ENCODE assay signal across 17 cellular contexts in genomic region chr9:114418053-114418452, GRCh38.
"Had no signal": no experiment of that assay in that cellular context is flagged by ENCODE, and none has a peak within 500 bp of the region (broad histone marks: within the 10 kb centered on the region; RNA-seq: fewer than 3 reads in every experiment).

No MANE protein-coding gene starts in this region.

- DNase-seq: dermis blood vessel endothelial cell; esophagus squamous epithelium; kidney; left cardiac atrium; left ventricle myocardium inferior; naive thymus-derived CD4-positive, alpha-beta T cell; nephron progenitor cell; spleen; stimulated activated CD4-positive, alpha-beta T cell treated with anti-CD3 and anti-CD28 coated beads, Interleukin-15, amount 100 ng/mL, for 24 hours; stimulated activated CD4-positive, alpha-beta T cell treated with anti-CD3 and anti-CD28 coated beads, Interleukin-1b, Interleukin-23, amount 100 ng/mL, for 48 hours; stimulated activated CD4-positive, alpha-beta T cell treated with anti-CD3 and anti-CD28 coated beads, Interleukin-4, amount 100 ng/mL, for 24 hours; stimulated activated naive B cell treated with anti-CD40 and anti-IgM and Interleukin-4, amounts not matched to agents 10 μg/mL and 1 μg/mL and 100 μg/mL, for 72 hours; stimulated activated naive CD8-positive, alpha-beta T cell treated with anti-CD3 and anti-CD28 coated beads, Interleukin-15, amount 100 ng/mL, for 72 hours; testis had no signal

- H3K4me1 ChIP-seq: left ventricle myocardium inferior had no signal

- H3K27me3 ChIP-seq: esophagus squamous epithelium, spleen, testis, tibial nerve had no signal

- H3K9me3 Mint-ChIP-seq: naive thymus-derived CD4-positive, alpha-beta T cell; nephron progenitor cell; stimulated activated naive B cell treated with anti-CD40 and anti-IgM and Interleukin-4, amounts not matched to agents 10 μg/mL and 1 μg/mL and 100 μg/mL, for 72 hours; stimulated activated naive CD8-positive, alpha-beta T cell treated with anti-CD3 and anti-CD28 coated beads, Interleukin-15, amount 100 ng/mL, for 72 hours had no signal

- H3K4me3 Mint-ChIP-seq: nephron progenitor cell; stimulated activated naive B cell treated with anti-CD40 and anti-IgM and Interleukin-4, amounts not matched to agents 10 μg/mL and 1 μg/mL and 100 μg/mL, for 72 hours; stimulated activated naive CD8-positive, alpha-beta T cell treated with anti-CD3 and anti-CD28 coated beads, Interleukin-15, amount 100 ng/mL, for 72 hours had no signal

- H3K36me3 Mint-ChIP-seq: naive thymus-derived CD4-positive, alpha-beta T cell had no signal

- H3K27me3 Mint-ChIP-seq: naive thymus-derived CD4-positive, alpha-beta T cell; stimulated activated naive B cell treated with anti-CD40 and anti-IgM and Interleukin-4, amounts not matched to agents 10 μg/mL and 1 μg/mL and 100 μg/mL, for 72 hours; stimulated activated naive CD8-positive, alpha-beta T cell treated with anti-CD3 and anti-CD28 coated beads, Interleukin-15, amount 100 ng/mL, for 72 hours had no signal

- H3K4me3 ChIP-seq: esophagus squamous epithelium, left ventricle myocardium inferior, lung, spleen, testis, tibial nerve had no signal

- H3K4me1 Mint-ChIP-seq: stimulated activated naive CD8-positive, alpha-beta T cell treated with anti-CD3 and anti-CD28 coated beads, Interleukin-15, amount 100 ng/mL, for 72 hours had no signal

- H3K27ac ChIP-seq: esophagus squamous epithelium, left ventricle myocardium inferior, spleen, testis, tibial nerve had no signal

- H3K27ac Mint-ChIP-seq: nephron progenitor cell; stimulated activated naive B cell treated with anti-CD40 and anti-IgM and Interleukin-4, amounts not matched to agents 10 μg/mL and 1 μg/mL and 100 μg/mL, for 72 hours had no signal

- ATAC-seq: left cardiac atrium; naive thymus-derived CD4-positive, alpha-beta T cell; sciatic nerve; stimulated activated naive B cell treated with anti-CD40 and anti-IgM and Interleukin-4, amounts not matched to agents 10 μg/mL and 1 μg/mL and 100 μg/mL, for 72 hours had no signal

- H3K36me3 ChIP-seq: left ventricle myocardium inferior, tibial nerve had no signal

- H3K9me3 ChIP-seq: esophagus squamous epithelium, left ventricle myocardium inferior, spleen, testis, tibial nerve had no signal
